In genomic region chr7:78912781-78913180, GRCh38 we compare ENCODE assay signal across 24 cellular contexts.
DNase-seq lines count a peak whose midpoint lies in the region; ATAC-seq and TF ChIP-seq lines count a peak whose summit lies in the region.
"Had no signal": no experiment of that assay in that cellular context is flagged by ENCODE, and none has a peak within 500 bp of the region (broad histone marks: within the 10 kb centered on the region; RNA-seq: fewer than 3 reads in every experiment).

No MANE protein-coding gene starts in this region.

- H4K8ac ChIP-seq in trophoblast cell (ENCODE audit: low read depth, low read length), result no peak overlapping the region

- H3K4me3 ChIP-seq in choroid plexus epithelial cell (ENCODE audit: low read depth, low read length) (no peak overlapping the region), trophoblast cell (ENCODE audit: low read depth, low read length) (no peak overlapping the region)
- H3K4me3 ChIP-seq: lower lobe of right lung, suprapubic skin, upper lobe of right lung had no signal

- H3K14ac ChIP-seq in trophoblast cell (ENCODE audit: low read length), result no peak overlapping the region

- peak; percentile 0 for DNase-seq in Daoy (ENCODE audit: low read depth)
- peak; percentile 75 for DNase-seq in LHCN-M2 (ENCODE audit: low read depth)
- peak; percentile 3 for DNase-seq in choroid plexus epithelial cell (ENCODE audit: low read depth)
- DNase-seq in myocyte (ENCODE audit: low read depth), result peak; percentile 67
- no peak for DNase-seq in 8988T
- no peak for DNase-seq in CD4-positive, alpha-beta T cell
- no peak for DNase-seq in trophoblast cell
- DNase-seq: activated CD8-positive, alpha-beta T cell treated with anti-CD3 and anti-CD28 coated beads for 36 hours; activated naive CD4-positive, alpha-beta T cell treated with anti-CD3 and anti-CD28 coated beads, Interleukin-2, amount 10 ng/mL, durations not matched to agents 7 days and 5 days; CD8-positive, alpha-beta T cell; DMS 273 treated with DMSO at 0.1 percent for 48 hours; effector memory CD4-positive, alpha-beta T cell; kidney glomerular epithelial cell; lower lobe of right lung; natural killer cell; NCI-H1092; NCI-H1694; NCI-H446 treated with DMSO at 0.1 percent for 48 hours; SIG-M5; stimulated activated naive CD4-positive, alpha-beta T cell; upper lobe of right lung had no signal

- H2AFZ ChIP-seq in trophoblast cell (ENCODE audit: insufficient read depth, low read length, poor library complexity), result no peak overlapping the region

- no peak overlapping the region for H3K4me2 ChIP-seq in trophoblast cell (ENCODE audit: low read length)

- no peaks in the 10 kb centered on the region for H3K36me3 ChIP-seq in trophoblast cell (ENCODE audit: control insufficient read depth in 1 of 2, insufficient read depth in 2 of 2, low read length in 2 of 2)
- H3K36me3 ChIP-seq: lower lobe of right lung, suprapubic skin, upper lobe of right lung had no signal

- peaks cover 6% of the 10 kb centered on the region for H3K9me3 Mint-ChIP-seq in CD4-positive, alpha-beta T cell
- H3K9me3 Mint-ChIP-seq: activated CD8-positive, alpha-beta T cell treated with anti-CD3 and anti-CD28 coated beads for 36 hours; T-helper 2 cell treated with Interferon-gamma antibody and Interleukin-4, amounts not matched to agents 5 μg/mL and 100 μg/mL, for 36 hours had no signal

- no peak overlapping the region for H2AK5ac ChIP-seq in trophoblast cell (ENCODE audit: low read length)

- no peaks in the 10 kb centered on the region for H3K9me3 ChIP-seq in CD4-positive, alpha-beta T cell (ENCODE audit: control insufficient read depth, low read length)
- no peaks in the 10 kb centered on the region for H3K9me3 ChIP-seq in trophoblast cell (ENCODE audit: insufficient read depth, low read depth, low read length)
- H3K9me3 ChIP-seq: lower lobe of right lung, suprapubic skin, upper lobe of right lung had no signal

- H2BK120ac ChIP-seq in trophoblast cell (ENCODE audit: insufficient read depth, low read length, poor library complexity), result no peak overlapping the region

- H3K4me1 Mint-ChIP-seq in CD4-positive, alpha-beta T cell (ENCODE audit: low read depth), result no peaks in the 10 kb centered on the region
- H3K4me1 Mint-ChIP-seq: activated naive CD4-positive, alpha-beta T cell treated with anti-CD3 and anti-CD28 coated beads, Interleukin-2, amount 10 ng/mL, durations not matched to agents 7 days and 5 days; natural killer cell had no signal

- H3K27ac ChIP-seq in CD4-positive, alpha-beta T cell (ENCODE audit: low read depth, low read length), result no peak overlapping the region
- no peak overlapping the region for H3K27ac ChIP-seq in trophoblast cell (ENCODE audit: low read depth, low read length)
- H3K27ac ChIP-seq: lower lobe of right lung, suprapubic skin, upper lobe of right lung had no signal

- TF ChIP-seq CTCF in choroid plexus epithelial cell (conservative IDR thresholded peaks at IDR 0.05; ENCODE audit: low read depth, low read length), result no peak
- TF ChIP-seq CTCF in CD4-positive, alpha-beta T cell (IDR thresholded peaks at IDR 0.05), result no peak

- no peak overlapping the region for H3K9ac ChIP-seq in trophoblast cell (ENCODE audit: low read length)

- no peak for ATAC-seq in HG03460 (IDR thresholded peaks at IDR 0.05; ENCODE audit: unreplicated experiment)
- no peak for ATAC-seq in CD4-positive, alpha-beta T cell (ENCODE audit: poor library complexity)
- ATAC-seq: activated CD8-positive, alpha-beta T cell treated with anti-CD3 and anti-CD28 coated beads for 36 hours; CD8-positive, alpha-beta T cell; lower lobe of right lung; natural killer cell; upper lobe of right lung had no signal

- intact Hi-C loops in CD4-positive, alpha-beta T cell (cut with DNase I, micrococcal nuclease), result no loop called here

- no peaks in the 10 kb centered on the region for H3K79me1 ChIP-seq in trophoblast cell (ENCODE audit: low read length)

- H4K12ac ChIP-seq in trophoblast cell (ENCODE audit: low read depth, low read length), result no peak overlapping the region

- no peaks in the 10 kb centered on the region for H3K27me3 Mint-ChIP-seq in CD4-positive, alpha-beta T cell
- H3K27me3 Mint-ChIP-seq: activated CD8-positive, alpha-beta T cell treated with anti-CD3 and anti-CD28 coated beads for 36 hours; activated naive CD4-positive, alpha-beta T cell treated with anti-CD3 and anti-CD28 coated beads, Interleukin-2, amount 10 ng/mL, durations not matched to agents 7 days and 5 days had no signal

- no peak overlapping the region for H3K4ac ChIP-seq in trophoblast cell (ENCODE audit: low read depth, low read length)

- no peak overlapping the region for H3K23ac ChIP-seq in trophoblast cell (ENCODE audit: low read length)

- no peaks in the 10 kb centered on the region for H3K79me2 ChIP-seq in trophoblast cell (ENCODE audit: control insufficient read depth, insufficient read depth, low read length, poor library complexity)

- POLR2A ChIA-PET in CD4-positive, alpha-beta T cell (lab: Charles Lee), result no interaction called here

- H2BK5ac ChIP-seq in trophoblast cell (ENCODE audit: low read depth, low read length, poor library complexity), result no peak overlapping the region

- no peaks in the 10 kb centered on the region for H3K27me3 ChIP-seq in CD4-positive, alpha-beta T cell (ENCODE audit: control insufficient read depth, insufficient read depth, low read length)
- H3K27me3 ChIP-seq in trophoblast cell (ENCODE audit: insufficient read depth, low read length), result no peaks in the 10 kb centered on the region
- H3K27me3 ChIP-seq: suprapubic skin, upper lobe of right lung had no signal

- no peak overlapping the region for H2BK12ac ChIP-seq in trophoblast cell (ENCODE audit: low read length)

- no peaks in the 10 kb centered on the region for H3K4me1 ChIP-seq in trophoblast cell (ENCODE audit: control insufficient read depth in 1 of 2, insufficient read depth in 2 of 2, low read length in 2 of 2)
- H3K4me1 ChIP-seq: lower lobe of right lung, suprapubic skin, upper lobe of right lung had no signal

- CTCF ChIA-PET in CD4-positive, alpha-beta T cell (lab: Charles Lee), result no interaction called here

- no peak overlapping the region for H3K4me3 Mint-ChIP-seq in CD4-positive, alpha-beta T cell
- H3K4me3 Mint-ChIP-seq: activated CD8-positive, alpha-beta T cell treated with anti-CD3 and anti-CD28 coated beads for 36 hours; activated naive CD4-positive, alpha-beta T cell treated with anti-CD3 and anti-CD28 coated beads, Interleukin-2, amount 10 ng/mL, durations not matched to agents 7 days and 5 days; CD8-positive, alpha-beta T cell; natural killer cell; T-helper 2 cell treated with Interferon-gamma antibody and Interleukin-4, amounts not matched to agents 5 μg/mL and 100 μg/mL, for 36 hours had no signal

- H3K36me3 Mint-ChIP-seq in CD4-positive, alpha-beta T cell (ENCODE audit: low read depth), result no peaks in the 10 kb centered on the region
- H3K36me3 Mint-ChIP-seq: activated naive CD4-positive, alpha-beta T cell treated with anti-CD3 and anti-CD28 coated beads, Interleukin-2, amount 10 ng/mL, durations not matched to agents 7 days and 5 days; CD8-positive, alpha-beta T cell; natural killer cell had no signal

- no peak overlapping the region for H3K18ac ChIP-seq in trophoblast cell (ENCODE audit: low read length)

- H3K27ac Mint-ChIP-seq in CD4-positive, alpha-beta T cell, result no peak overlapping the region
- H3K27ac Mint-ChIP-seq: activated CD8-positive, alpha-beta T cell treated with anti-CD3 and anti-CD28 coated beads for 36 hours; activated naive CD4-positive, alpha-beta T cell treated with anti-CD3 and anti-CD28 coated beads, Interleukin-2, amount 10 ng/mL, durations not matched to agents 7 days and 5 days; CD8-positive, alpha-beta T cell; natural killer cell; T-helper 2 cell treated with Interferon-gamma antibody and Interleukin-4, amounts not matched to agents 5 μg/mL and 100 μg/mL, for 36 hours had no signal

- no peak overlapping the region for H4K91ac ChIP-seq in trophoblast cell (ENCODE audit: low read depth, low read length)

Comparison
In these comparisons a context has a peak if more than half of its experiments do, and no peak if none do; other contexts are left out.
1. DNase-seq: peak in Daoy (single experiment), LHCN-M2 (single experiment), choroid plexus epithelial cell (single experiment) and myocyte (single experiment); none in 8988T (single experiment), CD4-positive, alpha-beta T cell (0 of 10) and trophoblast cell (0 of 2).